Comparison of ENCODE assay signal across 28 cellular contexts in genomic region chr15:33907326-33907725, GRCh38.
"Had no signal": no experiment of that assay in that cellular context is flagged by ENCODE, and none has a peak within 500 bp of the region (broad histone marks: within the 10 kb centered on the region; RNA-seq: fewer than 3 reads in every experiment).

No MANE protein-coding gene starts in this region.

- H3K4me3 Mint-ChIP-seq: activated B cell treated with CpG ODN at 0.5 μM for 24 hours; activated CD4-positive, alpha-beta T cell treated with anti-CD3 and anti-CD28 coated beads for 36 hours; activated T-cell treated with anti-CD3 and anti-CD28 coated beads, Interleukin-2, amount 50 U/mL, for 24 hours; activated T-helper 17 cell treated with anti-CD3 and anti-CD28 coated beads, Interleukin-2, amount 50 U/mL, for 72 hours; central memory CD8-positive, alpha-beta T cell; natural killer cell; stimulated activated naive CD8-positive, alpha-beta T cell treated with anti-CD3 and anti-CD28 coated beads, Interleukin-15, Interleukin-2, amounts not matched to agents 100 ng/mL and 50 ng/mL, for 24 hours; T-helper 1 cell treated with Interleukin-12 subunit alpha and Interleukin-12 subunit beta and Interleukin-4 antibody, amounts not matched to agents 30 μg/mL and 1 μg/mL, for 36 hours had no signal

- H3K36me3 ChIP-seq: brain microvascular endothelial cell, gastroesophageal sphincter, left ventricle myocardium inferior, ovary, prostate gland, tibial artery had no signal

- DNase-seq: activated B cell treated with CpG ODN at 0.5 μM for 24 hours; activated CD4-positive, alpha-beta T cell treated with anti-CD3 and anti-CD28 coated beads for 36 hours; activated CD4-positive, alpha-beta T cell treated with anti-CD3 and anti-CD28 coated beads, Interleukin-2, amount 50 U/mL, for 4 hours; activated CD8-positive, alpha-beta memory T cell treated with anti-CD3 and anti-CD28 coated beads for 24 hours; activated CD8-positive, alpha-beta memory T cell treated with anti-CD3 and anti-CD28 coated beads, Interleukin-2, amount 50 U/mL, for 4 hours; activated T-cell treated with anti-CD3 and anti-CD28 coated beads, Interleukin-2, amount 50 U/mL, for 24 hours; aorta; brain microvascular endothelial cell; head of caudate nucleus; hypothalamus; left ventricle myocardium inferior; mammary epithelial cell; midbrain; natural killer cell; ovary; right cardiac atrium; stimulated activated CD4-positive, alpha-beta T cell treated with anti-CD3 and anti-CD28 coated beads, Interleukin-12 subunit alpha, Interleukin-12 subunit beta, amount 100 ng/mL, for 4 hours; stimulated activated CD4-positive, alpha-beta T cell treated with anti-CD3 and anti-CD28 coated beads, Interleukin-1b, Interleukin-23, amount 100 ng/mL, for 48 hours; substantia nigra; T1000; tibial artery had no signal

- H3K4me1 Mint-ChIP-seq: activated CD4-positive, alpha-beta T cell treated with anti-CD3 and anti-CD28 coated beads for 36 hours had no signal

- H3K9me3 ChIP-seq: gastroesophageal sphincter, left ventricle myocardium inferior, ovary, prostate gland, tibial artery had no signal

- H3K4me3 ChIP-seq: gastroesophageal sphincter, left ventricle myocardium inferior, ovary, prostate gland, tibial artery had no signal

- H3K27ac ChIP-seq: brain microvascular endothelial cell, gastroesophageal sphincter, left ventricle myocardium inferior, ovary, prostate gland, tibial artery had no signal

- H3K27me3 Mint-ChIP-seq: activated B cell treated with CpG ODN at 0.5 μM for 24 hours; activated CD4-positive, alpha-beta T cell treated with anti-CD3 and anti-CD28 coated beads for 36 hours; activated T-cell treated with anti-CD3 and anti-CD28 coated beads, Interleukin-2, amount 50 U/mL, for 24 hours; activated T-helper 17 cell treated with anti-CD3 and anti-CD28 coated beads, Interleukin-2, amount 50 U/mL, for 72 hours; central memory CD8-positive, alpha-beta T cell; stimulated activated naive CD8-positive, alpha-beta T cell treated with anti-CD3 and anti-CD28 coated beads, Interleukin-15, Interleukin-2, amounts not matched to agents 100 ng/mL and 50 ng/mL, for 24 hours had no signal

- H3K36me3 Mint-ChIP-seq: activated naive CD4-positive, alpha-beta T cell treated with anti-CD3 and anti-CD28 coated beads, Interleukin-2, amount 50 U/mL, for 72 hours; natural killer cell had no signal

- H3K27ac Mint-ChIP-seq: activated B cell treated with CpG ODN at 0.5 μM for 24 hours; activated CD4-positive, alpha-beta T cell treated with anti-CD3 and anti-CD28 coated beads for 36 hours; activated naive CD4-positive, alpha-beta T cell treated with anti-CD3 and anti-CD28 coated beads, Interleukin-2, amount 50 U/mL, for 72 hours; activated T-cell treated with anti-CD3 and anti-CD28 coated beads, Interleukin-2, amount 50 U/mL, for 24 hours; activated T-helper 17 cell treated with anti-CD3 and anti-CD28 coated beads, Interleukin-2, amount 50 U/mL, for 72 hours; natural killer cell; stimulated activated naive CD8-positive, alpha-beta T cell treated with anti-CD3 and anti-CD28 coated beads, Interleukin-15, Interleukin-2, amounts not matched to agents 100 ng/mL and 50 ng/mL, for 24 hours; T-helper 1 cell treated with Interleukin-12 subunit alpha and Interleukin-12 subunit beta and Interleukin-4 antibody, amounts not matched to agents 30 μg/mL and 1 μg/mL, for 36 hours had no signal

- H3K4me1 ChIP-seq: gastroesophageal sphincter, prostate gland had no signal

- H3K27me3 ChIP-seq: brain microvascular endothelial cell, gastroesophageal sphincter, ovary, tibial artery had no signal

- H3K9me3 Mint-ChIP-seq: activated B cell treated with CpG ODN at 0.5 μM for 24 hours; activated naive CD4-positive, alpha-beta T cell treated with anti-CD3 and anti-CD28 coated beads, Interleukin-2, amount 50 U/mL, for 72 hours; activated T-cell treated with anti-CD3 and anti-CD28 coated beads, Interleukin-2, amount 50 U/mL, for 24 hours; activated T-helper 17 cell treated with anti-CD3 and anti-CD28 coated beads, Interleukin-2, amount 50 U/mL, for 72 hours; central memory CD8-positive, alpha-beta T cell; natural killer cell; stimulated activated naive CD8-positive, alpha-beta T cell treated with anti-CD3 and anti-CD28 coated beads, Interleukin-15, Interleukin-2, amounts not matched to agents 100 ng/mL and 50 ng/mL, for 24 hours; T-helper 1 cell treated with Interleukin-12 subunit alpha and Interleukin-12 subunit beta and Interleukin-4 antibody, amounts not matched to agents 30 μg/mL and 1 μg/mL, for 36 hours had no signal
